Comparison of ENCODE assay signal across 32 cellular contexts in genomic region chr20:6641012-6641411, GRCh38.
DNase-seq lines count a peak whose midpoint lies in the region; ATAC-seq, FAIRE-seq and TF ChIP-seq lines count a peak whose summit lies in the region.
"Had no signal": no experiment of that assay in that cellular context is flagged by ENCODE, and none has a peak within 500 bp of the region (broad histone marks: within the 10 kb centered on the region; RNA-seq: fewer than 3 reads in every experiment).

No MANE protein-coding gene starts in this region.

- H3K36me3 ChIP-seq in H1 (ENCODE audit: control insufficient read depth in 2 of 4, insufficient read depth in 4 of 4, low read length in 3 of 4) (no peaks in the 10 kb centered on the region; a peak in 1 of 8 replicates), ovary (no peaks in the 10 kb centered on the region)
- H3K36me3 ChIP-seq: SJSA1 had no signal

- H3K79me2 ChIP-seq in H1 (ENCODE audit: control insufficient read depth in 1 of 2, insufficient read depth in 2 of 2, low read length in 2 of 2) = no peaks in the 10 kb centered on the region

- H3K4me1 ChIP-seq in H1 (replicated peaks in 1 of 4; ENCODE audit: control insufficient read depth in 3 of 4, insufficient read depth in 4 of 4, low read length in 3 of 4) (peaks cover 0 to 4% (median 1%) of the 10 kb centered on the region in 4 experiments; a peak in 2 of 7 replicates), ovary (ENCODE audit: insufficient read depth) (no peaks in the 10 kb centered on the region)
- H3K4me1 ChIP-seq: A549, SJSA1 had no signal

- H3K4me3 ChIP-seq in H1 (ENCODE audit: extremely low read depth in 1 of 4, insufficient read depth in 2 of 4, low read depth in 3 of 4, low read length in 4 of 4) (no peak overlapping the region), ovary (no peak overlapping the region)
- H3K4me3 ChIP-seq: A549, PC-9, SJSA1 had no signal

- no peak overlapping the region for H3K9ac ChIP-seq in H1 (replicated peaks in 1 of 4; ENCODE audit: extremely low read depth in 1 of 4, low read depth in 3 of 4, low read length in 3 of 4)
- H3K9ac ChIP-seq: KMS-11 had no signal

- H3K14ac ChIP-seq in H1 (ENCODE audit: insufficient read length) = no peak overlapping the region

- no peak overlapping the region for H2AFZ ChIP-seq in H1 (ENCODE audit: low read length)
- H2AFZ ChIP-seq: PC-9 had no signal

- no peak overlapping the region for H3K18ac ChIP-seq in H1 (ENCODE audit: extremely low read depth, low read length)

- DNase-seq in HT-29 (ENCODE audit: low spot score) (peak; percentile 21), H1 (ENCODE audit: low read depth in 1 of 2, low spot score in 2 of 2) (no peak), left kidney (ENCODE audit: low read depth, low spot score) (peak; percentile 45), nephron progenitor cell (no peak), mesenteric fat pad (ENCODE audit: low spot score) (no peak), ovary (no peak)
- DNase-seq in activated CD8-positive, alpha-beta memory T cell treated with anti-CD3 and anti-CD28 coated beads, Interleukin-2, amount 50 U/mL, for 4 hours = no peak
- DNase-seq: CD8-positive, alpha-beta memory T cell; DMS 273 treated with DMSO at 0.1 percent for 48 hours; DMS79; EL; GDM1; GOT3; NCI-H1092; NCI-H1417 treated with DMSO at 0.1 percent for 48 hours; NCI-H187 treated with DMSO at 0.1 percent for 48 hours; NCI-H2107; NCI-H446; NCI-H524 treated with DMSO at 0.1 percent for 48 hours; NCI-H82; NK-92 treated with Interleukin-12 subunit alpha and Interleukin-12 subunit beta, amount 100 ng/mL, for 24 hours; PC-9; Right ventricle myocardium superior; RPMI8226 had no signal

- H3K23me2 ChIP-seq in H1 (ENCODE audit: low read depth, low read length) = no peaks in the 10 kb centered on the region

- H3K79me1 ChIP-seq in H1 (ENCODE audit: low read depth, low read length) = no peaks in the 10 kb centered on the region

- H3K4me2 ChIP-seq in H1 (ENCODE audit: insufficient read depth in 1 of 2, low read depth in 2 of 2, low read length in 2 of 2) = no peak overlapping the region
- H3K4me2 ChIP-seq: A549, KMS-11, PC-9 had no signal

- ATAC-seq in GM18511 (IDR thresholded peaks at IDR 0.05; ENCODE audit: unreplicated experiment) = no peak
- ATAC-seq: A549, HCT116 had no signal

- H2BK20ac ChIP-seq in H1 (ENCODE audit: low read length) = no peak overlapping the region

- H3K4ac ChIP-seq in H1 (replicated peaks; ENCODE audit: insufficient read length, low read depth, low read length) = no peak overlapping the region

- H3K27me3 ChIP-seq in H1 (replicated peaks in 1 of 4; ENCODE audit: control insufficient read depth in 3 of 4, extremely low read depth in 1 of 4, insufficient read depth in 3 of 4, low read length in 3 of 4) (no peaks in the 10 kb centered on the region), ovary (no peaks in the 10 kb centered on the region)
- H3K27me3 ChIP-seq: SJSA1 had no signal

- TF ChIP-seq EP300 in H1 (IDR thresholded peaks at IDR 0.05; ENCODE audit: borderline replicate concordance in 1 of 2, low read depth in 2 of 2, low read length in 2 of 2) (no peak), ovary (IDR thresholded peaks at IDR 0.05) (no peak)

- H3K9me3 ChIP-seq in H1 (ENCODE audit: insufficient read depth in 2 of 2, low read depth in 1 of 2, low read length in 1 of 2) (no peaks in the 10 kb centered on the region), ovary (no peaks in the 10 kb centered on the region)
- H3K9me3 ChIP-seq: A549, SJSA1 had no signal

- no peak overlapping the region for H3K4me3 Mint-ChIP-seq in nephron progenitor cell
- H3K4me3 Mint-ChIP-seq: CD14-positive monocyte; CD8-positive, alpha-beta memory T cell; IgD-negative memory B cell had no signal

- no peak overlapping the region for H2BK120ac ChIP-seq in H1 (replicated peaks; ENCODE audit: low read depth, low read length)

- peaks cover 4% of the 10 kb centered on the region for H3K36me3 Mint-ChIP-seq in nephron progenitor cell (ENCODE audit: low read depth)
- H3K36me3 Mint-ChIP-seq: CD14-positive monocyte; CD8-positive, alpha-beta memory T cell had no signal

- H4K8ac ChIP-seq in H1 (ENCODE audit: extremely low read depth, insufficient read depth, low read length) = no peak overlapping the region

- 84% methylated on average over 5 of the region's 5 CpGs; no CpG with 5 or more reads in 1 of the 2 experiments for WGBS in H1 (ENCODE audit: extremely low coverage in 1 of 2, insufficient coverage in 1 of 2, insufficient read length in 1 of 2, insufficient replicate concordance in 2 of 2, low coverage in 1 of 2, low lambda C conversion rate in 2 of 2, missing lambda C conversion rate in 1 of 2), 2 experiments
- WGBS in ovary, 3 donors = 62 to 65% (median 65%) methylated on average over 5 of the region's 5 CpGs

- no peak overlapping the region for H4K91ac ChIP-seq in H1 (replicated peaks; ENCODE audit: insufficient read length, low read length)

- TF ChIP-seq POLR2A in H1 (IDR thresholded peaks at IDR 0.05; ENCODE audit: control extremely low read depth in 1 of 2, low read depth in 2 of 2, low read length in 2 of 2) = no peak
- no peak for TF ChIP-seq POLR2A in ovary (IDR thresholded peaks at IDR 0.05)

- H3K27ac ChIP-seq in H1 (ENCODE audit: low read depth, low read length) = no peak overlapping the region
- H3K27ac ChIP-seq in ovary = no peak overlapping the region
- H3K27ac ChIP-seq: A549, KMS-11, PC-9, SJSA1 had no signal

- H3K9me3 Mint-ChIP-seq in nephron progenitor cell = peaks cover 11% of the 10 kb centered on the region

- H3K27me3 Mint-ChIP-seq in nephron progenitor cell (ENCODE audit: low read depth, poor library complexity) = peaks cover 2% of the 10 kb centered on the region
- H3K27me3 Mint-ChIP-seq: CD8-positive, alpha-beta memory T cell; IgD-negative memory B cell had no signal

- peak; percentile 36 to 41 for TF ChIP-seq RAD21 in H1 (IDR thresholded peaks at IDR 0.05 in 1 of 2, conservative IDR thresholded peaks at IDR 0.05 in 1 of 2; ENCODE audit: low read depth in 2 of 2, low read length in 2 of 2)

- no peak overlapping the region for H2AK5ac ChIP-seq in H1 (ENCODE audit: low read depth, low read length)

- H4K20me1 ChIP-seq in H1 (replicated peaks in 1 of 2; ENCODE audit: control insufficient read depth in 1 of 2, insufficient read depth in 2 of 2, low read length in 2 of 2) = no peaks in the 10 kb centered on the region

- POLR2A ChIA-PET in H1 (lab: Charles Lee; ENCODE audit: partially characterized antibody) = interaction anchor here (0.9 kb wide), 2 partner anchors 40 to 482 kb away, joined by 3 read pairs; no protein-coding TSS in a partner anchor

- 0 out of 2 replicates have a peak overlapping the region, but pooled peaks have one; percentile 31 for H2BK12ac ChIP-seq in H1 (ENCODE audit: low read depth, low read length)

- no peak overlapping the region for H4K5ac ChIP-seq in H1 (ENCODE audit: insufficient read length, low read depth, low read length)

- H2BK5ac ChIP-seq in H1 (ENCODE audit: low read depth, low read length) = no peak overlapping the region

- H2BK15ac ChIP-seq in H1 (ENCODE audit: low read length) = no peak overlapping the region

- H3K56ac ChIP-seq in H1 (replicated peaks; ENCODE audit: insufficient read length, low read depth, low read length) = no peak overlapping the region

- TF ChIP-seq CTCF in H1 (IDR thresholded peaks at IDR 0.05; ENCODE audit: control extremely low read depth in 1 of 3, insufficient read depth in 1 of 3, low read depth in 1 of 3, low read length in 3 of 3) (peak in 1 of 3 experiments; percentile 21; a peak in 2 of 4 replicates), nephron progenitor cell (IDR thresholded peaks at IDR 0.05) (no peak), ovary (IDR thresholded peaks at IDR 0.05) (no peak)

- intact Hi-C loops in ovary (cut with DNase I) = loop anchor here in 1 of 4 donors (5.0 kb wide), 1 partner anchor 1546 kb away; no protein-coding TSS in a partner anchor

- FAIRE-seq in H1 (lab: Jason Lieb, UNC) = no peak
- FAIRE-seq: A549, GM12891 had no signal

- H3K4me1 Mint-ChIP-seq in nephron progenitor cell = no peaks in the 10 kb centered on the region
- H3K4me1 Mint-ChIP-seq: CD8-positive, alpha-beta memory T cell; IgD-negative memory B cell had no signal

- H3K23ac ChIP-seq in H1 (ENCODE audit: insufficient read length) = no peak overlapping the region

- CTCF ChIA-PET in H1 (lab: Charles Lee; ENCODE audit: partially characterized antibody) = interaction anchor here (0.6 to 2.1 kb wide), 4 partner anchors 14 to 456 kb away, joined by 3 to 9 read pairs (median 5); no protein-coding TSS in a partner anchor

- peak overlapping the region; percentile 10 for H3K27ac Mint-ChIP-seq in nephron progenitor cell
- H3K27ac Mint-ChIP-seq: CD14-positive monocyte; CD8-positive, alpha-beta memory T cell; IgD-negative memory B cell had no signal

TF ChIP-seq in H1, 55 proteins besides CTCF, POLR2A, EP300 and RAD21:
- no peak for TF ChIP-seq KDM1A (IDR thresholded peaks at IDR 0.05; ENCODE audit: borderline replicate concordance, low read length)
- no peak for TF ChIP-seq FOSL1 (IDR thresholded peaks at IDR 0.05; ENCODE audit: insufficient read depth, low read depth, low read length)
- TF ChIP-seq POLR2AphosphoS5 (IDR thresholded peaks at IDR 0.05; ENCODE audit: low read depth, low read length) = no peak
- TF ChIP-seq POU5F1 (IDR thresholded peaks at IDR 0.05; ENCODE audit: low read depth, low read length) = no peak
- no peak for TF ChIP-seq HDAC2 (IDR thresholded peaks at IDR 0.05; ENCODE audit: borderline replicate concordance in 1 of 2, low read depth in 2 of 2, low read length in 2 of 2)
- no peak for TF ChIP-seq NRF1 (IDR thresholded peaks at IDR 0.05; ENCODE audit: low read depth, low read length)
- no peak for TF ChIP-seq RXRA (IDR thresholded peaks at IDR 0.05; ENCODE audit: insufficient read depth, low read depth, low read length)
- TF ChIP-seq SP4 (IDR thresholded peaks at IDR 0.05; ENCODE audit: low read length) = no peak
- TF ChIP-seq JUN (IDR thresholded peaks at IDR 0.05; ENCODE audit: low read depth, low read length) = no peak
- TF ChIP-seq SP1 (IDR thresholded peaks at IDR 0.05; ENCODE audit: low read depth, low read length) = no peak

Comparison
In these comparisons a context has a peak if more than half of its experiments do, and no peak if none do; other contexts are left out.
1. DNase-seq: peak in HT-29 (single experiment) and left kidney (single experiment); none in H1 (0 of 2), nephron progenitor cell (single experiment), mesenteric fat pad (single experiment), activated CD8-positive, alpha-beta memory T cell treated with anti-CD3 and anti-CD28 coated beads, Interleukin-2, amount 50 U/mL, for 4 hours (single experiment) and ovary (0 of 5).